ENCODE assay signal across 8 cellular contexts in the genomic region with DNA sequence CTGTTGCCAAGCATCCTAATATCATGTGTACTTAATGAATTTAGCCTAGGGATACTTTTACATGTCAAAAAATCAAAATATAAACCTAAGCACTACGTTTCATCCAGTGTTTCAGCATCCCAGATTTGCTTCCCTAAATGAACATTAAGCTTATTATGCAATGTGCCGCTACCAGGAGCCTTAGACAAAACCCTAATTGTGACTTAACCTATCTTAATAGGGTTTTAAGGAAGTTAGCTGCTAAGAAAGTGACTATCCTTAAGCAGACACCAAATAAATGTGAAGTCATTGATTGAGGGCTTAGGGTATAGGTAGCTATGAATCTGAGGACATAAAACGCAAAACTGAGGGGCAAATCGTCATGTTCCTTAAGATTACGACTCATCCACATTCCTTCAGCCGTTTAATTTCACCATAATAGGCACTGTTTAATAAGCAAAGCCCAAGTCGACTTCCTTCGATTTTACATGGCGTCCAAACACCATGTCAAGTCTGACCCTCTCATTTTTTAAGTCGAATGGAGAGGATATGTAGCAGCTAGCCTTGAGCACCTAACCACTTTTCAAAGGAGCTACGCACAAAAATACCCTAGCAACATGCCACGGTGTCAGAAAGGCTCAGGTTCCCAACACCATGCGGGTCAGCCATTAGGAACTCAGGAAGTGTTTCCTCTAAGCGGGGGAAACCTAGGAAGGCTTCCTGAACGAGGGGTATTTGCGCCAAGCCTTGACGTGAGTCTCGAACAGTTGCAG. TPM values are rescaled to one million over a fixed set of nuclear protein-coding genes. Genes with fewer than 3 reads are reported as not detected.
DNase-seq lines count a peak whose midpoint lies in the region; ATAC-seq and TF ChIP-seq lines count a peak whose summit lies in the region.

No MANE protein-coding gene starts in this region.

- DNase-seq in NCI-H2227 (lab: John Stamatoyannopoulos, UW; ENCODE audit: unreplicated experiment) (peak; percentile 80), NCI-H2227 treated with DMSO at 0.1 percent for 48 hours (lab: John Stamatoyannopoulos, UW) (no peak), NCI-H1694 treated with DMSO at 0.1 percent for 48 hours (lab: John Stamatoyannopoulos, UW) (peak; percentile 25), brain microvascular endothelial cell (peak; percentile 34), lung (ENCODE audit: low spot score) (no peak), T1000 (lab: John Stamatoyannopoulos, UW) (no peak)

- peaks cover 0 to 21% of the 10 kb centered on the region in 2 donors for H3K4me1 ChIP-seq in lung (ENCODE audit: control insufficient read depth in 2 of 2, insufficient read depth in 2 of 2, low read length in 2 of 2)
- H3K4me1 ChIP-seq in urinary bladder (ENCODE audit: insufficient read depth): peaks cover 3% of the 10 kb centered on the region

- peak overlapping the region; percentile 95 for H3K4me3 ChIP-seq in brain microvascular endothelial cell (ENCODE audit: low read depth, low read length)
- H3K4me3 ChIP-seq in lung: peak overlapping the region; percentile 62
- H3K4me3 ChIP-seq in urinary bladder (ENCODE audit: low read depth, low read length): peak overlapping the region; percentile 73

- H3K36me3 ChIP-seq in brain microvascular endothelial cell (replicated peaks): no peaks in the 10 kb centered on the region
- H3K36me3 ChIP-seq in lung (ENCODE audit: control insufficient read depth in 2 of 2, insufficient read depth in 2 of 2, low read length in 2 of 2): peaks cover 0 to 2% of the 10 kb centered on the region in 2 donors
- H3K36me3 ChIP-seq in urinary bladder (ENCODE audit: insufficient read depth): no peaks in the 10 kb centered on the region

- in situ Hi-C loops in brain microvascular endothelial cell (cut with HindIII; ENCODE audit: low pct_ligation_motif_present, low sequenced_read_pairs): no loop called here

- no peaks in the 10 kb centered on the region for H3K27me3 ChIP-seq in brain microvascular endothelial cell (replicated peaks)
- no peaks in the 10 kb centered on the region for H3K27me3 ChIP-seq in lung (ENCODE audit: control insufficient read depth, insufficient read depth)

- 4 to 6% methylated on average over 17 to 18 of the region's 18 CpGs for WGBS in lung, 2 donors
- 7% methylated on average over 18 of the region's 18 CpGs for whole genome bisulfite sequencing in urinary bladder

- peak overlapping the region; percentile 99 for H3K27ac ChIP-seq in brain microvascular endothelial cell
- H3K27ac ChIP-seq in lung (ENCODE audit: low read depth in 1 of 2, low read length in 1 of 2): peak overlapping the region; percentile 98 to 99
- peak overlapping the region; percentile 94 for H3K27ac ChIP-seq in urinary bladder (ENCODE audit: low read depth)

- no peak for ATAC-seq in lung (ENCODE audit: insufficient read depth, low FRiP score)
- no peak for ATAC-seq in HG03039 (IDR thresholded peaks at IDR 0.05; ENCODE audit: unreplicated experiment)

- no peaks in the 10 kb centered on the region for H3K9me3 ChIP-seq in lung (ENCODE audit: control insufficient read depth in 2 of 2, insufficient read depth in 1 of 2, low read length in 1 of 2)

- no peak for TF ChIP-seq CTCF in brain microvascular endothelial cell (IDR thresholded peaks at IDR 0.05; ENCODE audit: low read depth, low read length, missing control alignments)
- no peak for TF ChIP-seq CTCF in lung (IDR thresholded peaks at IDR 0.05; ENCODE audit: control extremely low read depth, extremely low read depth)

RNA-seq across cellular contexts. Expression of a gene that starts 1.1 kb away (rescaled TPM):
- total RNA-seq in lung: 100 to 1,000 TPM; 415 to 595 TPM
- 100 to 1,000 TPM; 165 to 216 TPM for polyA plus RNA-seq in lung
- 588 TPM for total RNA-seq in urinary bladder
- polyA plus RNA-seq in urinary bladder: 199 TPM

RNA-seq across cellular contexts. Expression of a gene that starts 1.4 kb away (rescaled TPM):
- total RNA-seq in lung (100 to 1,000 TPM; 337 to 755 TPM), urinary bladder (677 TPM)
- polyA plus RNA-seq in lung (100 to 1,000 TPM; 114 to 178 TPM), urinary bladder (236 TPM)

RNA-seq across cellular contexts. Expression of a gene that starts 41.7 kb away (rescaled TPM):
- total RNA-seq in lung (10 to 100 TPM; 38.8 to 49.7 TPM), urinary bladder (51.7 TPM)
- polyA plus RNA-seq in lung (10 to 100 TPM in 1 of 2 donors, 1 to 10 TPM in 1; 9.9 to 16.0 TPM), urinary bladder (16.2 TPM)

Comparison
In these comparisons a context has a peak if more than half of its experiments do, and no peak if none do; other contexts are left out.
1. DNase-seq: peak in NCI-H2227 (single experiment), NCI-H1694 treated with DMSO at 0.1 percent for 48 hours (single experiment) and brain microvascular endothelial cell (single experiment); none in NCI-H2227 treated with DMSO at 0.1 percent for 48 hours (single experiment), lung (single experiment) and T1000 (single experiment).
2. Peak in every context shown above with its lines, with median percentiles within 50 percentile points of each other: H3K27ac ChIP-seq and H3K4me3 ChIP-seq.